Comparison of ENCODE assay signal across 1 cellular context in the genomic region with DNA sequence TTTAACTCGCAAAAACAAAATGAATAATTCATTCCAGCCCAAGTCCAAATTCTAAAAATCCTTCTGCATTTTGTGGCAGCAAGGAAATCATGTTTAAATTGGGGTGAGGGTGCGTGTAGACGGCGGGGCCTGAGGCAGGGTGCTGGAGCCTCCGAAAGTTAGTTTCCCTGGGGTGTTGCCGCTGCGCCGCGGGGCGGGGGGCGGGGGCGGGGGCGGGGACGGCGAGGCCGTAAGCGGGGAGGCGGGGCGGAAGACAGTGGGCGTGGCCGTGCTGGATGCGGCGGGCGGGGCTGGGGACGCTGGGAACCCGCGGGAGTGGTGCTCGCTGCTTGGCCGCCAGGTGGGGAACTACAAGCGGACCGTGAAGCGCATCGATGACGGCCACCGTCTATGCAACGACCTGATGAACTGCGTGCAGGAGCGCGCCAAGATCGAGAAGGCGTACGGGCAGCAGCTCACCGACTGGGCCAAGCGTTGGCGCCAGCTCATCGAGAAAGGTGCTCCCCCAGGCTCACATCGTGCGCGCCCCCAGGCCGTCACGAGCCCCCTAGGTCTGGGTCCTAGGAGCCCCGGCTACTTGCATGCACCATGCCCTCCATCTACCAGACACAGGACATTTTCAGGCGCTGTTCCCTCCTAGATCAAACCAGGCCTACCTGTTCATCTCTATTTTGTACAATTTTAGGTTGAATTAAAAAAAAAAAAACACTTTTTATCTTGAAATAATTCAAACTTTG.
TF ChIP-seq lines count a peak whose summit lies in the region.

No MANE protein-coding gene starts in this region.

TF ChIP-seq in K562, 482 proteins besides CTCF, POLR2A, EP300 and RAD21 (continued from another document and continues in another):
- TF ChIP-seq, protein P1, sequence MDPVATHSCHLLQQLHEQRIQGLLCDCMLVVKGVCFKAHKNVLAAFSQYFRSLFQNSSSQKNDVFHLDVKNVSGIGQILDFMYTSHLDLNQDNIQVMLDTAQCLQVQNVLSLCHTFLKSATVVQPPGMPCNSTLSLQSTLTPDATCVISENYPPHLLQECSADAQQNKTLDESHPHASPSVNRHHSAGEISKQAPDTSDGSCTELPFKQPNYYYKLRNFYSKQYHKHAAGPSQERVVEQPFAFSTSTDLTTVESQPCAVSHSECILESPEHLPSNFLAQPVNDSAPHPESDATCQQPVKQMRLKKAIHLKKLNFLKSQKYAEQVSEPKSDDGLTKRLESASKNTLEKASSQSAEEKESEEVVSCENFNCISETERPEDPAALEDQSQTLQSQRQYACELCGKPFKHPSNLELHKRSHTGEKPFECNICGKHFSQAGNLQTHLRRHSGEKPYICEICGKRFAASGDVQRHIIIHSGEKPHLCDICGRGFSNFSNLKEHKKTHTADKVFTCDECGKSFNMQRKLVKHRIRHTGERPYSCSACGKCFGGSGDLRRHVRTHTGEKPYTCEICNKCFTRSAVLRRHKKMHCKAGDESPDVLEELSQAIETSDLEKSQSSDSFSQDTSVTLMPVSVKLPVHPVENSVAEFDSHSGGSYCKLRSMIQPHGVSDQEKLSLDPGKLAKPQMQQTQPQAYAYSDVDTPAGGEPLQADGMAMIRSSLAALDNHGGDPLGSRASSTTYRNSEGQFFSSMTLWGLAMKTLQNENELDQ (CRISPR knock-in tag; IDR thresholded peaks at IDR 0.05; ENCODE audit: borderline replicate concordance) = no peak
- TF ChIP-seq MBD2 (IDR thresholded peaks at IDR 0.05; ENCODE audit: borderline replicate concordance, low read depth) (peak; percentile 19; the same call in 1 of the 2 replicates), TAF1 (IDR thresholded peaks at IDR 0.05; ENCODE audit: control insufficient read depth, extremely low read depth, insufficient read depth, low read length, severe bottlenecking) (peak; percentile 51), ZBTB17 (CRISPR knock-in tag; IDR thresholded peaks at IDR 0.05) (0 out of 2 replicates have a peak, but pooled peaks have one; percentile 58), ESRRA (IDR thresholded peaks at IDR 0.05; ENCODE audit: borderline replicate concordance, low read depth) (peak; percentile 46; the same call in 1 of the 2 replicates), SP1 (CRISPR knock-in tag; IDR thresholded peaks at IDR 0.05) (peak; percentile 80), SIRT6 (IDR thresholded peaks at IDR 0.05; ENCODE audit: low read depth, low read length) (no peak), TCF3 (CRISPR knock-in tag; IDR thresholded peaks at IDR 0.05) (0 out of 2 replicates have a peak, but pooled peaks have one; percentile 45), U2AF1 (optimal IDR thresholded peaks at IDR 0.05; ENCODE audit: low read depth, low read length) (no peak), YY1 (IDR thresholded peaks at IDR 0.05; ENCODE audit: borderline replicate concordance in 1 of 3, control insufficient read depth in 1 of 3, extremely low read depth in 1 of 3, insufficient read depth in 3 of 3, insufficient read length in 1 of 3, insufficient replicate concordance in 2 of 3, low read depth in 1 of 3, low read length in 2 of 3) (peak in 2 of 3 experiments; percentile 39 to 66), ATF7 (IDR thresholded peaks at IDR 0.05) (peak; percentile 77), POLR2AphosphoS2 (IDR thresholded peaks at IDR 0.05; ENCODE audit: low read length) (no peak), ZC3H4 (CRISPR knock-in tag; IDR thresholded peaks at IDR 0.05; ENCODE audit: borderline replicate concordance) (no peak), HNRNPLL (IDR thresholded peaks at IDR 0.05; ENCODE audit: low read depth, low read length, poor library complexity, severe bottlenecking) (peak; percentile 12), KDM4B (IDR thresholded peaks at IDR 0.05; ENCODE audit: borderline replicate concordance in 2 of 2, low read depth in 1 of 2) (0 out of 4 replicates have a peak, but pooled peaks of 1 of the 2 experiments have one; percentile 72), ZNF695 (CRISPR knock-in tag; IDR thresholded peaks at IDR 0.05) (no peak), TEAD4 (IDR thresholded peaks at IDR 0.05; ENCODE audit: low read length) (peak; percentile 18), TEAD4 (CRISPR knock-in tag; IDR thresholded peaks at IDR 0.05; ENCODE audit: borderline replicate concordance) (no peak), MYBL2 (IDR thresholded peaks at IDR 0.05; ENCODE audit: low read depth) (no peak), MYBL2 (CRISPR knock-in tag; IDR thresholded peaks at IDR 0.05; ENCODE audit: borderline replicate concordance) (no peak), ZFX (CRISPR knock-in tag; IDR thresholded peaks at IDR 0.05) (peak; percentile 95), GABPB1 (CRISPR knock-in tag; IDR thresholded peaks at IDR 0.05) (peak; percentile 77), CREB1 (IDR thresholded peaks at IDR 0.05) (peak; percentile 69; the same call in 1 of the 2 replicates), CREB1 (CRISPR knock-in tag; IDR thresholded peaks at IDR 0.05) (peak; percentile 78), ZNF589 (CRISPR knock-in tag; IDR thresholded peaks at IDR 0.05; ENCODE audit: low read depth) (0 out of 2 replicates have a peak, but pooled peaks have one; percentile 47), TCF7L2 (IDR thresholded peaks at IDR 0.05; ENCODE audit: low read depth, low read length) (no peak), MEIS2 (IDR thresholded peaks at IDR 0.05; ENCODE audit: partially characterized antibody) (no peak), KAT2B (IDR thresholded peaks at IDR 0.05; ENCODE audit: low read depth, low read length) (no peak)
- TF ChIP-seq, protein P2, sequence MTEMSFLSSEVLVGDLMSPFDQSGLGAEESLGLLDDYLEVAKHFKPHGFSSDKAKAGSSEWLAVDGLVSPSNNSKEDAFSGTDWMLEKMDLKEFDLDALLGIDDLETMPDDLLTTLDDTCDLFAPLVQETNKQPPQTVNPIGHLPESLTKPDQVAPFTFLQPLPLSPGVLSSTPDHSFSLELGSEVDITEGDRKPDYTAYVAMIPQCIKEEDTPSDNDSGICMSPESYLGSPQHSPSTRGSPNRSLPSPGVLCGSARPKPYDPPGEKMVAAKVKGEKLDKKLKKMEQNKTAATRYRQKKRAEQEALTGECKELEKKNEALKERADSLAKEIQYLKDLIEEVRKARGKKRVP (CRISPR knock-in tag; IDR thresholded peaks at IDR 0.05) = no peak
- TF ChIP-seq, protein P3, sequence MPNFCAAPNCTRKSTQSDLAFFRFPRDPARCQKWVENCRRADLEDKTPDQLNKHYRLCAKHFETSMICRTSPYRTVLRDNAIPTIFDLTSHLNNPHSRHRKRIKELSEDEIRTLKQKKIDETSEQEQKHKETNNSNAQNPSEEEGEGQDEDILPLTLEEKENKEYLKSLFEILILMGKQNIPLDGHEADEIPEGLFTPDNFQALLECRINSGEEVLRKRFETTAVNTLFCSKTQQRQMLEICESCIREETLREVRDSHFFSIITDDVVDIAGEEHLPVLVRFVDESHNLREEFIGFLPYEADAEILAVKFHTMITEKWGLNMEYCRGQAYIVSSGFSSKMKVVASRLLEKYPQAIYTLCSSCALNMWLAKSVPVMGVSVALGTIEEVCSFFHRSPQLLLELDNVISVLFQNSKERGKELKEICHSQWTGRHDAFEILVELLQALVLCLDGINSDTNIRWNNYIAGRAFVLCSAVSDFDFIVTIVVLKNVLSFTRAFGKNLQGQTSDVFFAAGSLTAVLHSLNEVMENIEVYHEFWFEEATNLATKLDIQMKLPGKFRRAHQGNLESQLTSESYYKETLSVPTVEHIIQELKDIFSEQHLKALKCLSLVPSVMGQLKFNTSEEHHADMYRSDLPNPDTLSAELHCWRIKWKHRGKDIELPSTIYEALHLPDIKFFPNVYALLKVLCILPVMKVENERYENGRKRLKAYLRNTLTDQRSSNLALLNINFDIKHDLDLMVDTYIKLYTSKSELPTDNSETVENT (CRISPR knock-in tag; IDR thresholded peaks at IDR 0.05) = no peak
- TF ChIP-seq, protein P4, sequence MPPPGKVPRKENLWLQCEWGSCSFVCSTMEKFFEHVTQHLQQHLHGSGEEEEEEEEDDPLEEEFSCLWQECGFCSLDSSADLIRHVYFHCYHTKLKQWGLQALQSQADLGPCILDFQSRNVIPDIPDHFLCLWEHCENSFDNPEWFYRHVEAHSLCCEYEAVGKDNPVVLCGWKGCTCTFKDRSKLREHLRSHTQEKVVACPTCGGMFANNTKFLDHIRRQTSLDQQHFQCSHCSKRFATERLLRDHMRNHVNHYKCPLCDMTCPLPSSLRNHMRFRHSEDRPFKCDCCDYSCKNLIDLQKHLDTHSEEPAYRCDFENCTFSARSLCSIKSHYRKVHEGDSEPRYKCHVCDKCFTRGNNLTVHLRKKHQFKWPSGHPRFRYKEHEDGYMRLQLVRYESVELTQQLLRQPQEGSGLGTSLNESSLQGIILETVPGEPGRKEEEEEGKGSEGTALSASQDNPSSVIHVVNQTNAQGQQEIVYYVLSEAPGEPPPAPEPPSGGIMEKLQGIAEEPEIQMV (tag; conservative IDR thresholded peaks at IDR 0.05; ENCODE audit: low read depth) = peak; percentile 85
- TF ChIP-seq, protein P5, sequence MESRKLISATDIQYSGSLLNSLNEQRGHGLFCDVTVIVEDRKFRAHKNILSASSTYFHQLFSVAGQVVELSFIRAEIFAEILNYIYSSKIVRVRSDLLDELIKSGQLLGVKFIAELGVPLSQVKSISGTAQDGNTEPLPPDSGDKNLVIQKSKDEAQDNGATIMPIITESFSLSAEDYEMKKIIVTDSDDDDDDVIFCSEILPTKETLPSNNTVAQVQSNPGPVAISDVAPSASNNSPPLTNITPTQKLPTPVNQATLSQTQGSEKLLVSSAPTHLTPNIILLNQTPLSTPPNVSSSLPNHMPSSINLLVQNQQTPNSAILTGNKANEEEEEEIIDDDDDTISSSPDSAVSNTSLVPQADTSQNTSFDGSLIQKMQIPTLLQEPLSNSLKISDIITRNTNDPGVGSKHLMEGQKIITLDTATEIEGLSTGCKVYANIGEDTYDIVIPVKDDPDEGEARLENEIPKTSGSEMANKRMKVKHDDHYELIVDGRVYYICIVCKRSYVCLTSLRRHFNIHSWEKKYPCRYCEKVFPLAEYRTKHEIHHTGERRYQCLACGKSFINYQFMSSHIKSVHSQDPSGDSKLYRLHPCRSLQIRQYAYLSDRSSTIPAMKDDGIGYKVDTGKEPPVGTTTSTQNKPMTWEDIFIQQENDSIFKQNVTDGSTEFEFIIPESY (CRISPR knock-in tag; IDR thresholded peaks at IDR 0.05) = peak; percentile 48; the same call in 1 of the 2 replicates
- TF ChIP-seq, protein P6, sequence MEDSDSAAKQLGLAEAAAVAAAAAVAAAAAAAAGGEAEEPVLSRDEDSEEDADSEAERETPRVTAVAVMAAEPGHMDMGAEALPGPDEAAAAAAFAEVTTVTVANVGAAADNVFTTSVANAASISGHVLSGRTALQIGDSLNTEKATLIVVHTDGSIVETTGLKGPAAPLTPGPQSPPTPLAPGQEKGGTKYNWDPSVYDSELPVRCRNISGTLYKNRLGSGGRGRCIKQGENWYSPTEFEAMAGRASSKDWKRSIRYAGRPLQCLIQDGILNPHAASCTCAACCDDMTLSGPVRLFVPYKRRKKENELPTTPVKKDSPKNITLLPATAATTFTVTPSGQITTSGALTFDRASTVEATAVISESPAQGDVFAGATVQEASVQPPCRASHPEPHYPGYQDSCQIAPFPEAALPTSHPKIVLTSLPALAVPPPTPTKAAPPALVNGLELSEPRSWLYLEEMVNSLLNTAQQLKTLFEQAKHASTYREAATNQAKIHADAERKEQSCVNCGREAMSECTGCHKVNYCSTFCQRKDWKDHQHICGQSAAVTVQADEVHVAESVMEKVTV (CRISPR knock-in tag; IDR thresholded peaks at IDR 0.05) = peak; percentile 54; the same call in 1 of the 2 replicates
- TF ChIP-seq, protein P7, sequence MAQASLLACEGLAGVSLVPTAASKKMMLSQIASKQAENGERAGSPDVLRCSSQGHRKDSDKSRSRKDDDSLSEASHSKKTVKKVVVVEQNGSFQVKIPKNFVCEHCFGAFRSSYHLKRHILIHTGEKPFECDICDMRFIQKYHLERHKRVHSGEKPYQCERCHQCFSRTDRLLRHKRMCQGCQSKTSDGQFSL (CRISPR knock-in tag; IDR thresholded peaks at IDR 0.05) = peak; percentile 53; the same call in 1 of the 2 replicates
- TF ChIP-seq, protein P7 (tag; IDR thresholded peaks at IDR 0.05) = no peak
- TF ChIP-seq, protein P8, sequence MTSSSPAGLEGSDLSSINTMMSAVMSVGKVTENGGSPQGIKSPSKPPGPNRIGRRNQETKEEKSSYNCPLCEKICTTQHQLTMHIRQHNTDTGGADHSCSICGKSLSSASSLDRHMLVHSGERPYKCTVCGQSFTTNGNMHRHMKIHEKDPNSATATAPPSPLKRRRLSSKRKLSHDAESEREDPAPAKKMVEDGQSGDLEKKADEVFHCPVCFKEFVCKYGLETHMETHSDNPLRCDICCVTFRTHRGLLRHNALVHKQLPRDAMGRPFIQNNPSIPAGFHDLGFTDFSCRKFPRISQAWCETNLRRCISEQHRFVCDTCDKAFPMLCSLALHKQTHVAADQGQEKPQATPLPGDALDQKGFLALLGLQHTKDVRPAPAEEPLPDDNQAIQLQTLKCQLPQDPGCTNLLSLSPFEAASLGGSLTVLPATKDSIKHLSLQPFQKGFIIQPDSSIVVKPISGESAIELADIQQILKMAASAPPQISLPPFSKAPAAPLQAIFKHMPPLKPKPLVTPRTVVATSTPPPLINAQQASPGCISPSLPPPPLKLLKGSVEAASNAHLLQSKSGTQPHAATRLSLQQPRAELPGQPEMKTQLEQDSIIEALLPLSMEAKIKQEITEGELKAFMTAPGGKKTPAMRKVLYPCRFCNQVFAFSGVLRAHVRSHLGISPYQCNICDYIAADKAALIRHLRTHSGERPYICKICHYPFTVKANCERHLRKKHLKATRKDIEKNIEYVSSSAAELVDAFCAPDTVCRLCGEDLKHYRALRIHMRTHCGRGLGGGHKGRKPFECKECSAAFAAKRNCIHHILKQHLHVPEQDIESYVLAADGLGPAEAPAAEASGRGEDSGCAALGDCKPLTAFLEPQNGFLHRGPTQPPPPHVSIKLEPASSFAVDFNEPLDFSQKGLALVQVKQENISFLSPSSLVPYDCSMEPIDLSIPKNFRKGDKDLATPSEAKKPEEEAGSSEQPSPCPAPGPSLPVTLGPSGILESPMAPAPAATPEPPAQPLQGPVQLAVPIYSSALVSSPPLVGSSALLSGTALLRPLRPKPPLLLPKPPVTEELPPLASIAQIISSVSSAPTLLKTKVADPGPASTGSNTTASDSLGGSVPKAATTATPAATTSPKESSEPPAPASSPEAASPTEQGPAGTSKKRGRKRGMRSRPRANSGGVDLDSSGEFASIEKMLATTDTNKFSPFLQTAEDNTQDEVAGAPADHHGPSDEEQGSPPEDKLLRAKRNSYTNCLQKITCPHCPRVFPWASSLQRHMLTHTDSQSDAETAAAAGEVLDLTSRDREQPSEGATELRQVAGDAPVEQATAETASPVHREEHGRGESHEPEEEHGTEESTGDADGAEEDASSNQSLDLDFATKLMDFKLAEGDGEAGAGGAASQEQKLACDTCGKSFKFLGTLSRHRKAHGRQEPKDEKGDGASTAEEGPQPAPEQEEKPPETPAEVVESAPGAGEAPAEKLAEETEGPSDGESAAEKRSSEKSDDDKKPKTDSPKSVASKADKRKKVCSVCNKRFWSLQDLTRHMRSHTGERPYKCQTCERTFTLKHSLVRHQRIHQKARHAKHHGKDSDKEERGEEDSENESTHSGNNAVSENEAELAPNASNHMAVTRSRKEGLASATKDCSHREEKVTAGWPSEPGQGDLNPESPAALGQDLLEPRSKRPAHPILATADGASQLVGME (CRISPR knock-in tag; IDR thresholded peaks at IDR 0.05) = no peak
- TF ChIP-seq, protein P9, sequence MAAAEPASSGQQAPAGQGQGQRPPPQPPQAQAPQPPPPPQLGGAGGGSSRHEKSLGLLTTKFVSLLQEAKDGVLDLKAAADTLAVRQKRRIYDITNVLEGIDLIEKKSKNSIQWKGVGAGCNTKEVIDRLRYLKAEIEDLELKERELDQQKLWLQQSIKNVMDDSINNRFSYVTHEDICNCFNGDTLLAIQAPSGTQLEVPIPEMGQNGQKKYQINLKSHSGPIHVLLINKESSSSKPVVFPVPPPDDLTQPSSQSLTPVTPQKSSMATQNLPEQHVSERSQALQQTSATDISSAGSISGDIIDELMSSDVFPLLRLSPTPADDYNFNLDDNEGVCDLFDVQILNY (CRISPR knock-in tag; IDR thresholded peaks at IDR 0.05) = no peak
